26 cellular contexts compared by ENCODE assay signal in the genomic region with DNA sequence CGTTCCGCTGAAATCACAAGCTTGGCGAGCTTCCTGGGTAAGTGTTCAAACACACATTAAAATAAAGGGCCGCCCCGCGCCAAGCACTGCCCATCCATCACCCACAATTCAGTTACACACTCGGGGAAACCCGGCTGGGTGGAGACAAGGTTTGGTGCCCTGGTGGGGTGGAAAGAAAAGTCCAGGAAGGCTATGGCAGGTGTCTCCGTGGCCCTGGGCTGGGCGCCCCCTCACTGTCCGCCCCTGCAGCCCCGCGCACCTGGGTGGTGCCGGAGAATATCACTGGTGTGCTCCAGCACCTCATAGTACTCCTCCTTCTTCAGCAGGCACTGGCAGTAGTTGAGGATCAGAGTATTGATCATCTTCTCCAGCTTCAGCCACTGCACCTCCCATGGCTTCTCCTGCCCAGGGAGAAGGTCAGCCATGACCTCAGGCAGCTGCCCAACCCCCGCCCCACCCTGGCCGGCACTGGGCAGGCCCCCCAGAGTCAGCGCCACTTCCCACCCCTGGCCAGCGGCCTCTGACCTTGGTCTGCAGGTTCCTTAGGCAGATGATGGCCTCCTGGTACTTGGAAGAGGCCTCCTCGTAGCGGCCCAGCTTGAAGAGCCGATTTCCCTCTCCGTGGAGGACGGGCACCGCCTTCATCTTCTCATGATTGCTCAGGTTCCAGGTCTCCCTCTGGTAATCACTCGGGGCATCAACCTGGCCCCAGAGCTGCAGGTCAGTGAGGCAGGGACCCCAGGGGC. TPM values are rescaled to one million over a fixed set of nuclear protein-coding genes. Genes with fewer than 3 reads are reported as not detected.
DNase-seq lines count a peak whose midpoint lies in the region; ATAC-seq and TF ChIP-seq lines count a peak whose summit lies in the region.
"Had no signal": no experiment of that assay in that cellular context is flagged by ENCODE, and none has a peak within 500 bp of the region (broad histone marks: within the 10 kb centered on the region; RNA-seq: fewer than 3 reads in every experiment).

No MANE protein-coding gene starts in this region.

- H3K27me3 ChIP-seq in DND-41 (ENCODE audit: insufficient read depth, low read length, poor library complexity) (peaks cover 10% of the 10 kb centered on the region), WERI-Rb-1 (ENCODE audit: insufficient read depth, low read depth, severe bottlenecking) (no peaks in the 10 kb centered on the region)
- H3K27me3 ChIP-seq: Peyer's patch had no signal

- H3K9me3 ChIP-seq in DND-41 (ENCODE audit: insufficient read depth, low read length, severe bottlenecking) (peaks cover 3% of the 10 kb centered on the region), WERI-Rb-1 (ENCODE audit: severe bottlenecking) (peaks cover 11% of the 10 kb centered on the region)

- DNase-seq in NCI-H345 (lab: John Stamatoyannopoulos, UW) (peak; percentile 47), NCI-H345 treated with DMSO at 0.1 percent for 48 hours (lab: John Stamatoyannopoulos, UW; ENCODE audit: unreplicated experiment) (no peak), DND-41 (no peak), WERI-Rb-1 (no peak), posterior vena cava (ENCODE audit: low spot score) (peak; percentile 70)
- DNase-seq in activated CD4-positive, alpha-beta memory T cell treated with anti-CD3 and anti-CD28 coated beads, Interleukin-2, amount 10 ng/mL, durations not matched to agents 7 days and 5 days, result no peak
- DNase-seq: 8988T, ACHN, DMS 273 treated with DMSO at 0.1 percent for 48 hours, DMS79 treated with DMSO at 0.1 percent for 48 hours, H9, Karpas-422, NCI-H1105, NCI-H1436 treated with DMSO at 0.1 percent for 48 hours, NCI-H187 treated with DMSO at 0.1 percent for 48 hours, NCI-H2171 treated with DMSO at 0.1 percent for 48 hours, NCI-H446, NCI-H524 treated with DMSO at 0.1 percent for 48 hours, Peyer's patch had no signal

- H3K4me3 ChIP-seq in DND-41 (ENCODE audit: low read depth in 1 of 2, low read length in 2 of 2), result no peak overlapping the region
- H3K4me3 ChIP-seq in WERI-Rb-1 (ENCODE audit: low read depth, low read length), result no peak overlapping the region
- H3K4me3 ChIP-seq: GM23338, Peyer's patch, SK-N-MC had no signal

- no peak overlapping the region for H3K4me3 Mint-ChIP-seq in activated CD4-positive, alpha-beta memory T cell treated with anti-CD3 and anti-CD28 coated beads, Interleukin-2, amount 10 ng/mL, durations not matched to agents 7 days and 5 days
- H3K4me3 Mint-ChIP-seq: GM23338, H9 had no signal

- H3K4me2 ChIP-seq in DND-41 (ENCODE audit: insufficient read depth, low read length), result 0 out of 2 replicates have a peak overlapping the region, but pooled peaks have one; percentile 59
- H3K4me2 ChIP-seq: GM23338 had no signal

- H3K4me1 Mint-ChIP-seq in activated CD4-positive, alpha-beta memory T cell treated with anti-CD3 and anti-CD28 coated beads, Interleukin-2, amount 10 ng/mL, durations not matched to agents 7 days and 5 days, result peaks cover 20% of the 10 kb centered on the region

- ATAC-seq in DND-41 (ENCODE audit: insufficient read depth, low read depth), result no peak
- no peak for ATAC-seq in HG02852 (IDR thresholded peaks at IDR 0.05; ENCODE audit: unreplicated experiment)
- ATAC-seq in GM21367 (IDR thresholded peaks at IDR 0.05; ENCODE audit: unreplicated experiment), result no peak
- ATAC-seq: GM23338, HepG2 had no signal

- peaks cover 11% of the 10 kb centered on the region for H3K9me3 Mint-ChIP-seq in activated CD4-positive, alpha-beta memory T cell treated with anti-CD3 and anti-CD28 coated beads, Interleukin-2, amount 10 ng/mL, durations not matched to agents 7 days and 5 days

- peaks cover 11% of the 10 kb centered on the region for H3K36me3 Mint-ChIP-seq in activated CD4-positive, alpha-beta memory T cell treated with anti-CD3 and anti-CD28 coated beads, Interleukin-2, amount 10 ng/mL, durations not matched to agents 7 days and 5 days (ENCODE audit: low read depth)

- H4K20me1 ChIP-seq in DND-41 (ENCODE audit: insufficient read depth, low read length), result peaks cover 41% of the 10 kb centered on the region

- H3K4me1 ChIP-seq in DND-41 (ENCODE audit: insufficient read depth, low read length), result peaks cover 25% of the 10 kb centered on the region

- CTCF ChIA-PET in activated CD4-positive, alpha-beta memory T cell treated with anti-CD3 and anti-CD28 coated beads, Interleukin-2, amount 10 ng/mL, durations not matched to agents 7 days and 5 days (lab: Charles Lee), result interaction anchor here (2.6 kb wide), 1 partner anchor 9 kb away, joined by 10 read pairs; no protein-coding TSS in a partner anchor

- intact Hi-C loops in posterior vena cava (cut with DNase I), result no loop called here

- H3K27me3 Mint-ChIP-seq in activated CD4-positive, alpha-beta memory T cell treated with anti-CD3 and anti-CD28 coated beads, Interleukin-2, amount 10 ng/mL, durations not matched to agents 7 days and 5 days, result peaks cover 56% of the 10 kb centered on the region

- H3K27ac ChIP-seq in DND-41 (ENCODE audit: low read length) (no peak overlapping the region), WERI-Rb-1 (peak overlapping the region; percentile 91)
- H3K27ac ChIP-seq: Peyer's patch, SK-N-MC had no signal

- no peak overlapping the region for H3K27ac Mint-ChIP-seq in activated CD4-positive, alpha-beta memory T cell treated with anti-CD3 and anti-CD28 coated beads, Interleukin-2, amount 10 ng/mL, durations not matched to agents 7 days and 5 days
- H3K27ac Mint-ChIP-seq: GM23338, H9 had no signal

- H2AFZ ChIP-seq in DND-41 (ENCODE audit: low read depth, low read length), result no peak overlapping the region
- H2AFZ ChIP-seq: GM23338 had no signal

- no peaks in the 10 kb centered on the region for H3K79me2 ChIP-seq in DND-41 (ENCODE audit: insufficient read depth, low read length)

- H3K36me3 ChIP-seq in DND-41 (ENCODE audit: insufficient read depth, low read length) (no peaks in the 10 kb centered on the region), WERI-Rb-1 (peaks cover 72% of the 10 kb centered on the region)
- H3K36me3 ChIP-seq: Peyer's patch had no signal

- no peak overlapping the region for H3K9ac ChIP-seq in DND-41 (ENCODE audit: low read depth, low read length)

- POLR2A ChIA-PET in activated CD4-positive, alpha-beta memory T cell treated with anti-CD3 and anti-CD28 coated beads, Interleukin-2, amount 10 ng/mL, durations not matched to agents 7 days and 5 days (lab: Charles Lee), result interaction anchor here (0.9 to 1.4 kb wide), 2 partner anchors 842 to 987 kb away, joined by 3 read pairs; a partner anchor contains a TSS

- TF ChIP-seq CTCF in DND-41 (IDR thresholded peaks at IDR 0.05; ENCODE audit: borderline replicate concordance, extremely low read depth, low read length, poor library complexity, severe bottlenecking) (no peak), WERI-Rb-1 (IDR thresholded peaks at IDR 0.05; ENCODE audit: low read depth, low read length) (no peak)

RNA-seq across cellular contexts. Expression of a gene that starts 8.4 kb away (rescaled TPM):
- total RNA-seq in posterior vena cava, result not detected
- not detected for total RNA-seq in activated CD4-positive, alpha-beta memory T cell treated with anti-CD3 and anti-CD28 coated beads, Interleukin-2, amount 10 ng/mL, durations not matched to agents 7 days and 5 days
- total RNA-seq: CD4-positive, alpha-beta memory T cell; HepG2; HT1080; Peyer's patch had no signal

RNA-seq across cellular contexts. Expression of a gene that starts 17.7 kb away (rescaled TPM):
- total RNA-seq in posterior vena cava, result under 1 TPM in 1 of 2 donors, not detected in 1; 0.56 TPM
- total RNA-seq in activated CD4-positive, alpha-beta memory T cell treated with anti-CD3 and anti-CD28 coated beads, Interleukin-2, amount 10 ng/mL, durations not matched to agents 7 days and 5 days, result 10 to 100 TPM; 21.2 TPM
- total RNA-seq: CD4-positive, alpha-beta memory T cell had no signal

Comparison
In these comparisons a context has a peak if more than half of its experiments do, and no peak if none do; other contexts are left out.
1. DNase-seq: peak in NCI-H345 (single experiment) and posterior vena cava (single experiment); none in NCI-H345 treated with DMSO at 0.1 percent for 48 hours (single experiment), DND-41 (single experiment), WERI-Rb-1 (single experiment) and activated CD4-positive, alpha-beta memory T cell treated with anti-CD3 and anti-CD28 coated beads, Interleukin-2, amount 10 ng/mL, durations not matched to agents 7 days and 5 days (single experiment).
2. RNA of a gene that starts 17.7 kb away (total RNA-seq): 21.2 TPM in activated CD4-positive, alpha-beta memory T cell treated with anti-CD3 and anti-CD28 coated beads, Interleukin-2, amount 10 ng/mL, durations not matched to agents 7 days and 5 days; 0.56 TPM in posterior vena cava; every median in the first group is over 10 times any median in the second.